9 cellular contexts compared by ENCODE assay signal in the genomic region with DNA sequence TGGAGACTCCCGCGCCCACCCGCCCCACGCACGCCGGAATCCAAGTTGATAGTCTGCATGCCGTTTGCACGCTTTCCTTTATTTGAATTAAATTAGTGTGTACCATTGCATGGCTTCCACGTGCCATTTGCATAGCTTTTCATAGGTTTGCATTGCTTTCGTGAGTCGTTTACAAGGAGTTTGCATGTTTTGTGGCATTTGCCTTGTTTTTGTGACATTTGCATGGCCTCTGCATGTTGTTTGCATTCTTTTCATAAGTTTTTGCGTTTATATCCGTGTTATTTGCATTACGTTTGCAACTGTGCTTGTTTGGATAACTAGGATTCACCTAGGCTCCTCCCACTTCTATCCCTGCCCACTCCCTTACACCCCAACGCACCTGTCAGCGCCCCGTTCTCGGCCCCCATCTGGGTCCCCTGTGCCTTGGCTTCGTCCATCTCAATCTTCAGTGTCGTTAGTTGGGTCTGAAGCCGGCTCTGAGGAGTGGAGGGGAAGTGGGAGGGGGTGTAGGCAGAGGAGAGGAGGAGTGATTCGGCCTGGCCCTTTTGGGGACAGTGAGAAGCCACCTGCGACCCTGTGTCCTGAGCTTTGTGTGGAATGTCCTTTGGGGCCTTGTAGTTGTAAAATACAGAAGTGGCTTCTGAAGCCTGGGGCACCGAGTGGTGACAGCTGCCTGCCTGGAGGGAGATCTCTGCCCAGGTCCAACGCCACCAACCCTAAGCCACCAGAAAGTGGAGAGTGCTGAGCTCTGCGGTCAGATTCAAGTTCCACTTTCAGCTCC. TPM values are rescaled to one million over a fixed set of nuclear protein-coding genes. Genes with fewer than 3 reads are reported as not detected.
A peak's percentile ranks its signal among the peaks of the same experiment; 100 is the strongest.
DNase-seq lines count a peak whose midpoint lies in the region; ATAC-seq and TF ChIP-seq lines count a peak whose summit lies in the region.
"Had no signal": no experiment of that assay in that cellular context is flagged by ENCODE, and none has a peak within 500 bp of the region (broad histone marks: within the 10 kb centered on the region; RNA-seq: fewer than 3 reads in every experiment).

No MANE protein-coding gene starts in this region.

- H3K36me3 ChIP-seq in gastrocnemius medialis (no peaks in the 10 kb centered on the region), body of pancreas (replicated peaks in 1 of 2; ENCODE audit: insufficient read depth in 1 of 2, low read depth in 2 of 2) (no peaks in the 10 kb centered on the region)

- peaks cover 6% of the 10 kb centered on the region in 2 donors for H3K4me1 ChIP-seq in gastrocnemius medialis
- peaks cover 22% of the 10 kb centered on the region for H3K4me1 ChIP-seq in body of pancreas

- H3K27me3 ChIP-seq in gastrocnemius medialis (peaks cover 22 to 29% (median 29%) of the 10 kb centered on the region in 3 donors), body of pancreas (peaks cover 0 to 11% of the 10 kb centered on the region in 2 donors)

- DNase-seq in 8988T (peak; percentile 52), fibroblast of mammary gland (ENCODE audit: low read depth) (no peak), gastrocnemius medialis (no peak), NCI-H2029 treated with DMSO at 0.1 percent for 48 hours (lab: John Stamatoyannopoulos, UW) (no peak), mesenteric fat pad (ENCODE audit: low spot score) (no peak), body of pancreas (no peak)

- no peak for TF ChIP-seq CTCF in fibroblast of mammary gland (conservative IDR thresholded peaks at IDR 0.05; ENCODE audit: control insufficient read depth, insufficient read depth, low read depth, low read length)
- peak in 1 of 5 experiments; percentile 4 for TF ChIP-seq CTCF in gastrocnemius medialis (IDR thresholded peaks at IDR 0.05 in 4 of 5, conservative IDR thresholded peaks at IDR 0.05 in 1 of 5)
- TF ChIP-seq CTCF in body of pancreas (IDR thresholded peaks at IDR 0.05): no peak

- in situ Hi-C loops in gastrocnemius medialis (cut with MboI; ENCODE audit: low sequenced_read_pairs in 4 of 4): loop anchor here in 1 of 4 donors (10.0 kb wide), 1 partner anchor 73 kb away; a partner anchor contains a TSS

- intact Hi-C loops in gastrocnemius medialis (cut with DNase I; ENCODE audit: low total_unique reads): loop anchor here (1.0 kb wide), 1 partner anchor 45 kb away; no protein-coding TSS in a partner anchor
- intact Hi-C loops in body of pancreas (cut with DNase I): no loop called here

- H3K27ac ChIP-seq in gastrocnemius medialis: no peak overlapping the region
- no peak overlapping the region for H3K27ac ChIP-seq in body of pancreas

- WGBS in body of pancreas, 2 donors: 11 to 12% methylated on average over 17 to 26 of the region's 26 CpGs

- TF ChIP-seq POLR2A in Raji (IDR thresholded peaks at IDR 0.05; ENCODE audit: insufficient read depth, low read depth, low read length) (peak; percentile 21; the same call in 1 of the 2 replicates), gastrocnemius medialis (IDR thresholded peaks at IDR 0.05) (no peak), body of pancreas (IDR thresholded peaks at IDR 0.05) (no peak)

- H3K4me3 ChIP-seq in fibroblast of mammary gland (ENCODE audit: control insufficient read depth, low read depth, low read length) (peak overlapping the region; percentile 37), gastrocnemius medialis (peak overlapping the region; percentile 11 to 56 (median 52)), body of pancreas (no peak overlapping the region)

- ATAC-seq in GM19455 (IDR thresholded peaks at IDR 0.05; ENCODE audit: unreplicated experiment): peak; percentile 9
- peak in 1 of 2 donors; percentile 12 for ATAC-seq in gastrocnemius medialis
- ATAC-seq in body of pancreas: no peak

- no peaks in the 10 kb centered on the region for H3K9me3 ChIP-seq in gastrocnemius medialis
- peaks cover 0 to 10% (median 0%) of the 10 kb centered on the region in 3 donors for H3K9me3 ChIP-seq in body of pancreas

RNA-seq across cellular contexts. Expression of a gene that starts 2.4 kb away (rescaled TPM):
- not detected for total RNA-seq in gastrocnemius medialis
- 0.87 TPM for total RNA-seq in mesenteric fat pad
- not detected for total RNA-seq in body of pancreas
- total RNA-seq: glomerular endothelial cell had no signal

RNA-seq across cellular contexts. Expression of a gene that starts 13.9 kb away (rescaled TPM):
- total RNA-seq in gastrocnemius medialis (10 to 100 TPM; 19.0 to 28.2 (median 23.1) TPM), mesenteric fat pad (185 TPM), body of pancreas (10 to 100 TPM; 34.3 to 43.6 TPM)

RNA-seq across cellular contexts. Expression of a gene that starts 14.4 kb away (rescaled TPM):
- 10 to 100 TPM; 11.5 to 45.1 (median 18.8) TPM for total RNA-seq in gastrocnemius medialis
- 293 TPM for total RNA-seq in mesenteric fat pad
- total RNA-seq in body of pancreas: 10 to 100 TPM; 37.9 to 49.8 TPM

RNA-seq across cellular contexts. Expression of a gene that starts 28.3 kb away (rescaled TPM):
- total RNA-seq in gastrocnemius medialis (10 to 100 TPM; 35.8 to 62.7 (median 52.3) TPM), mesenteric fat pad (46.9 TPM), body of pancreas (10 to 100 TPM; 33.3 to 34.8 TPM)

RNA-seq across cellular contexts. Expression of a gene that starts 54.2 kb away (rescaled TPM):
- total RNA-seq in gastrocnemius medialis (10 to 100 TPM in 3 of 4 donors, 1 to 10 TPM in 1; 6.7 to 21.3 (median 11.1) TPM), mesenteric fat pad (13.1 TPM), body of pancreas (100 to 1,000 TPM in 1 of 2 donors, 10 to 100 TPM in 1; 13.7 to 127 TPM)

Comparison
In these comparisons a context has a peak if more than half of its experiments do, and no peak if none do; other contexts are left out.
1. H3K4me3 ChIP-seq: peak in fibroblast of mammary gland (single experiment) and gastrocnemius medialis (4 of 4); none in body of pancreas (0 of 2).